ENCODE assay signal across 27 cellular contexts in the genomic region with DNA sequence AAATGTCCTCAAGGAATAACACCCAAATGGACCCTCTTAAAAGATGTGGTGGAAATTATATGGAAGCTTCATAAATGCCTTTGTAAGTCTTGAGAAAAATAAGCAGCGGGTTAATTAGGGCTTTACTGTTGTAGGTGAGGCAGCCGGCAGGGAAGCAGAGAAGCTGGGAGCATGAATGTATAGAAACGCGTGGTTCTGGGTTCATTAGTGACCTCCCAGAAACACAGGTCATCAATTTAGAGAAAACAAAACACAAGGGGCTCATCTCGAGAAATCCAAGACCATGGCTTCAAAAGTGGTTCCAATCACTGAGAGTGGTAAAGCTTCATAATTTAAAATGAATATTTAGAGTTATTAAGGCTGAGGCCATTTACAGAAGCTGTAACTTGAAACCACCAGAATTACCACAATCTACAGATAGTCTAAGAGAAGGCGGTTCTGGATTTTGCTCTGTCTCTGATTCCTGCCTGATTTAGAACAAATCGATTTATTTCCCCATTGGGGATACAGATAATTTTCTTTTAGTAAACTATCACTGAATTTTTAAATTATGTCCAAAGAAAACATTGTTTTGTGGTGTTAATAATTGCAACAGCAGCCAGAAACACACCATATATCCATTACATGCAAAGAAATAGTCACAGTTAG.
"Had no signal": no experiment of that assay in that cellular context is flagged by ENCODE, and none has a peak within 500 bp of the region (broad histone marks: within the 10 kb centered on the region; RNA-seq: fewer than 3 reads in every experiment).

No MANE protein-coding gene starts in this region.

- H3K4me3 ChIP-seq: Peyer's patch, SJCRH30 had no signal

- H3K9me3 Mint-ChIP-seq: activated CD8-positive, alpha-beta T cell treated with anti-CD3 and anti-CD28 coated beads for 36 hours; activated naive CD4-positive, alpha-beta T cell treated with anti-CD3 and anti-CD28 coated beads, Interleukin-2, amount 10 ng/mL, durations not matched to agents 7 days and 5 days; activated naive CD8-positive, alpha-beta T cell treated with anti-CD3 and anti-CD28 coated beads for 36 hours; activated T-cell treated with anti-CD3 and anti-CD28 coated beads, Interleukin-2, amount 50 U/mL, for 72 hours; activated T-helper 2 cell treated with anti-CD3 and anti-CD28 coated beads, Interferon-gamma antibody, Interleukin-2, Interleukin-4, amounts not matched to agents 10 μg/mL and 5 μg/mL and 100 μg/mL, durations not matched to agents 14 hours and 24 hours and 36 hours; IgD-negative memory B cell had no signal

- H3K4me1 ChIP-seq: SJCRH30 had no signal

- ATAC-seq: activated CD4-positive, CD25-positive, alpha-beta regulatory T cell treated with anti-CD3 and anti-CD28 coated beads, Interleukin-2, amount 50 U/mL, for 24 hours; activated CD8-positive, alpha-beta T cell treated with anti-CD3 and anti-CD28 coated beads for 36 hours; activated T-cell treated with anti-CD3 and anti-CD28 coated beads, Interleukin-2, amount 50 U/mL, for 72 hours had no signal

- H3K4me3 Mint-ChIP-seq: activated CD8-positive, alpha-beta T cell treated with anti-CD3 and anti-CD28 coated beads for 36 hours; activated naive CD4-positive, alpha-beta T cell treated with anti-CD3 and anti-CD28 coated beads, Interleukin-2, amount 10 ng/mL, durations not matched to agents 7 days and 5 days; activated naive CD8-positive, alpha-beta T cell treated with anti-CD3 and anti-CD28 coated beads for 36 hours; activated T-cell treated with anti-CD3 and anti-CD28 coated beads, Interleukin-2, amount 50 U/mL, for 72 hours; IgD-negative memory B cell had no signal

- H3K27ac ChIP-seq: KMS-11, Peyer's patch, RWPE1, SJCRH30 had no signal

- H3K9me3 ChIP-seq: Peyer's patch, SJCRH30, SK-N-SH had no signal

- H3K27me3 ChIP-seq: SJCRH30 had no signal

- H3K27ac Mint-ChIP-seq: activated CD8-positive, alpha-beta T cell treated with anti-CD3 and anti-CD28 coated beads for 36 hours; activated naive CD4-positive, alpha-beta T cell treated with anti-CD3 and anti-CD28 coated beads, Interleukin-2, amount 10 ng/mL, durations not matched to agents 7 days and 5 days; activated naive CD8-positive, alpha-beta T cell treated with anti-CD3 and anti-CD28 coated beads for 36 hours; activated T-cell treated with anti-CD3 and anti-CD28 coated beads, Interleukin-2, amount 50 U/mL, for 72 hours; activated T-helper 2 cell treated with anti-CD3 and anti-CD28 coated beads, Interferon-gamma antibody, Interleukin-2, Interleukin-4, amounts not matched to agents 10 μg/mL and 5 μg/mL and 100 μg/mL, durations not matched to agents 14 hours and 24 hours and 36 hours; IgD-negative memory B cell had no signal

- H3K36me3 Mint-ChIP-seq: activated naive CD4-positive, alpha-beta T cell treated with anti-CD3 and anti-CD28 coated beads, Interleukin-2, amount 10 ng/mL, durations not matched to agents 7 days and 5 days; activated naive CD8-positive, alpha-beta T cell treated with anti-CD3 and anti-CD28 coated beads for 36 hours; IgD-negative memory B cell had no signal

- H3K36me3 ChIP-seq: Peyer's patch, SJCRH30 had no signal

- DNase-seq: activated CD4-positive, alpha-beta T cell treated with anti-CD3 and anti-CD28 coated beads for 4 hours; activated CD8-positive, alpha-beta memory T cell treated with anti-CD3 and anti-CD28 coated beads, Interleukin-2, amount 50 U/mL, for 4 hours; activated CD8-positive, alpha-beta T cell treated with anti-CD3 and anti-CD28 coated beads for 36 hours; activated gamma-delta T cell treated with Interleukin-2 at 50 U/mL for 16 hours; activated naive CD4-positive, alpha-beta T cell treated with anti-CD3 and anti-CD28 coated beads, Interleukin-2, amount 10 ng/mL, durations not matched to agents 7 days and 5 days; activated naive CD8-positive, alpha-beta T cell treated with anti-CD3 and anti-CD28 coated beads for 36 hours; activated T-cell treated with anti-CD3 and anti-CD28 coated beads, Interleukin-2, amount 50 U/mL, for 72 hours; central memory CD4-positive, alpha-beta T cell; MM.1S; NCI-H1105; NCI-H1436; NCI-H1694 treated with DMSO at 0.1 percent for 48 hours; NCI-H2029 treated with DMSO at 0.1 percent for 48 hours; NCI-H2171 treated with DMSO at 0.1 percent for 48 hours; NCI-H510A treated with DMSO at 0.1 percent for 48 hours; NCI-H774; NK-92 treated with Interleukin-12 subunit alpha and Interleukin-12 subunit beta, amount 100 ng/mL, for 24 hours; Peyer's patch; Right ventricle myocardium superior; SJCRH30; SK-N-SH; T-helper 1 cell had no signal
